ENCODE assay signal across 21 cellular contexts in the genomic region with DNA sequence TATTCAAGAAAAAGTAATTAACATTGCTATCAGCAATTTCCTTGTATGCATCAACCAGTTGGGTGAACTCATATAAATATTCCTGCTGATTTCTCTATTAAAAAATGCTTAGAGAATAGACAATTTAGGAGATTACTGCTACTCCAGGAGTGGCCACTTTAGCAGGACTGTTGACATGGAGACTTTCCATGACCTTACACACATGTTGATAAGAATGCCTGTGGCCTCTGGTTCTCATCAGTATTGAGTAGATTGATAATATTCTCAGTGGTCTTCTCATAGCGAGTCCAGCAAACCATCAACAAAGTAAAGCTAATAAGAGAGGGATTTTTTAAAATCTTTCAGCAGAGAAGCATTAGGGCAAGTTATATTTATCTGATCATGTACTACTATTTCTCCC.
DNase-seq lines count a peak whose midpoint lies in the region; ATAC-seq and TF ChIP-seq lines count a peak whose summit lies in the region.
"Had no signal": no experiment of that assay in that cellular context is flagged by ENCODE, and none has a peak within 500 bp of the region (broad histone marks: within the 10 kb centered on the region; RNA-seq: fewer than 3 reads in every experiment).

No MANE protein-coding gene starts in this region.

- no peak overlapping the region for H2AFZ ChIP-seq in smooth muscle cell (ENCODE audit: low read depth)

- H3F3A ChIP-seq in smooth muscle cell (ENCODE audit: low read depth), result peaks cover 19% of the 10 kb centered on the region

- no peaks in the 10 kb centered on the region for H3K36me3 ChIP-seq in RWPE2 (ENCODE audit: low read depth)
- H3K36me3 ChIP-seq in smooth muscle cell (ENCODE audit: low read depth), result no peaks in the 10 kb centered on the region

- peak overlapping the region in 5 of 7 donors; percentile 33 to 81 (median 61) for H3K27ac Mint-ChIP-seq in CD14-positive monocyte
- H3K27ac Mint-ChIP-seq: activated naive CD4-positive, alpha-beta T cell treated with anti-CD3 and anti-CD28 coated beads for 36 hours; CD4-positive, alpha-beta memory T cell had no signal

- H3K27ac ChIP-seq in RWPE2 (ENCODE audit: poor library complexity, severe bottlenecking), result peak overlapping the region; percentile 33
- peak overlapping the region; percentile 67 for H3K27ac ChIP-seq in epithelial cell of prostate
- H3K27ac ChIP-seq in smooth muscle cell (ENCODE audit: low read depth), result peak overlapping the region; percentile 2
- H3K27ac ChIP-seq: psoas muscle had no signal

- peaks cover 0 to 4% (median 0%) of the 10 kb centered on the region in 7 donors for H3K9me3 Mint-ChIP-seq in CD14-positive monocyte
- H3K9me3 Mint-ChIP-seq: activated naive CD4-positive, alpha-beta T cell treated with anti-CD3 and anti-CD28 coated beads for 36 hours; activated T-cell treated with anti-CD3 and anti-CD28 coated beads, Interleukin-2, amount 50 U/mL, for 4 hours; central memory CD8-positive, alpha-beta T cell; nephron had no signal

- DNase-seq in CD14-positive monocyte (ENCODE audit: low spot score) (no peak), RWPE2 (ENCODE audit: low spot score) (no peak), epithelial cell of prostate (ENCODE audit: low read depth, low spot score) (no peak), smooth muscle cell (lab: John Stamatoyannopoulos, UW; ENCODE audit: unreplicated experiment) (no peak), NAMALWA (ENCODE audit: low spot score) (no peak), NCI-H82 treated with DMSO at 0.1 percent for 48 hours (lab: John Stamatoyannopoulos, UW; ENCODE audit: unreplicated experiment) (no peak), GM19238 (ENCODE audit: insufficient read length, low spot score) (no peak)
- DNase-seq in stimulated activated CD4-positive, alpha-beta T cell treated with anti-CD3 and anti-CD28 coated beads, Interleukin-15, amount 100 ng/mL, for 24 hours, result no peak
- DNase-seq: activated CD4-positive, alpha-beta T cell treated with anti-CD3 and anti-CD28 coated beads for 1 hour; activated naive CD4-positive, alpha-beta T cell treated with anti-CD3 and anti-CD28 coated beads for 36 hours; activated T-cell treated with anti-CD3 and anti-CD28 coated beads, Interleukin-2, amount 50 U/mL, for 4 hours; amygdala; CD4-positive, alpha-beta memory T cell; effector CD4-positive, alpha-beta T cell; KG1; NCI-H2029; NCI-H446 treated with DMSO at 0.1 percent for 48 hours; psoas muscle; stimulated activated CD4-positive, alpha-beta T cell treated with anti-CD3 and anti-CD28 coated beads, Interleukin-4, amount 100 ng/mL, for 4 hours had no signal

- H3K4me3 Mint-ChIP-seq in CD14-positive monocyte, result peak overlapping the region in 1 of 2 donors; percentile 83
- H3K4me3 Mint-ChIP-seq: activated naive CD4-positive, alpha-beta T cell treated with anti-CD3 and anti-CD28 coated beads for 36 hours; activated T-cell treated with anti-CD3 and anti-CD28 coated beads, Interleukin-2, amount 50 U/mL, for 4 hours; CD4-positive, alpha-beta memory T cell; central memory CD8-positive, alpha-beta T cell; nephron had no signal

- no peak for ATAC-seq in RWPE2 (ENCODE audit: low read depth)
- ATAC-seq: activated T-cell treated with anti-CD3 and anti-CD28 coated beads, Interleukin-2, amount 50 U/mL, for 4 hours; psoas muscle had no signal

- H3K4me3 ChIP-seq in RWPE2 (ENCODE audit: severe bottlenecking), result no peak overlapping the region
- H3K4me3 ChIP-seq in smooth muscle cell, result no peak overlapping the region
- H3K4me3 ChIP-seq: psoas muscle had no signal

- H3K27me3 ChIP-seq in RWPE2 (ENCODE audit: insufficient read depth, poor library complexity, severe bottlenecking), result no peaks in the 10 kb centered on the region
- no peaks in the 10 kb centered on the region for H3K27me3 ChIP-seq in smooth muscle cell (ENCODE audit: low read depth)

- H3K4me1 Mint-ChIP-seq in CD14-positive monocyte, result peaks cover 47% of the 10 kb centered on the region
- H3K4me1 Mint-ChIP-seq: CD4-positive, alpha-beta memory T cell; central memory CD8-positive, alpha-beta T cell had no signal

- H3K4me2 ChIP-seq in smooth muscle cell, result no peak overlapping the region

- H3K9ac ChIP-seq in smooth muscle cell (ENCODE audit: low read depth), result no peak overlapping the region

- no peaks in the 10 kb centered on the region for H3K36me3 Mint-ChIP-seq in CD14-positive monocyte
- H3K36me3 Mint-ChIP-seq: CD4-positive, alpha-beta memory T cell had no signal

- TF ChIP-seq CTCF in CD14-positive monocyte (IDR thresholded peaks at IDR 0.05) (no peak), RWPE2 (IDR thresholded peaks at IDR 0.05; ENCODE audit: poor library complexity, severe bottlenecking) (no peak), smooth muscle cell (IDR thresholded peaks at IDR 0.05; ENCODE audit: borderline replicate concordance, insufficient read depth, poor library complexity, severe bottlenecking) (no peak)

- intact Hi-C loops in CD14-positive monocyte (cut with micrococcal nuclease), result no loop called here

- H3K4me1 ChIP-seq in RWPE2 (ENCODE audit: insufficient read depth, poor library complexity, severe bottlenecking), result peaks cover 36% of the 10 kb centered on the region
- H3K4me1 ChIP-seq in smooth muscle cell (ENCODE audit: low read depth), result peaks cover 20% of the 10 kb centered on the region

- no peaks in the 10 kb centered on the region for H4K20me1 ChIP-seq in smooth muscle cell (ENCODE audit: low read depth)

- WGBS in smooth muscle cell (ENCODE audit: low lambda C conversion rate), result 38% methylated on average over 1 of the region's 1 CpG

- H3K79me2 ChIP-seq in smooth muscle cell (ENCODE audit: low read depth), result no peaks in the 10 kb centered on the region

- H3K9me3 ChIP-seq in RWPE2 (ENCODE audit: severe bottlenecking) (no peaks in the 10 kb centered on the region), smooth muscle cell (replicated peaks; ENCODE audit: low read depth) (no peaks in the 10 kb centered on the region)
- H3K9me3 ChIP-seq: psoas muscle had no signal

- peaks cover 0 to 2% (median 0%) of the 10 kb centered on the region in 3 donors for H3K27me3 Mint-ChIP-seq in CD14-positive monocyte (ENCODE audit: low read depth in 3 of 3)

Comparison
In these comparisons a context has a peak if more than half of its experiments do, and no peak if none do; other contexts are left out.
1. H3K27ac ChIP-seq: peak in every context shown above with its lines; median percentile 67 in epithelial cell of prostate; 33 in RWPE2; 2 in smooth muscle cell.